In genomic region chr18:23283933-23284430, GRCh38 we compare ENCODE assay signal across 1 cellular context.
TF ChIP-seq lines count a peak whose summit lies in the region.

No MANE protein-coding gene starts in this region.

TF ChIP-seq in HCT116, 20 proteins besides CTCF, POLR2A, EP300 and RAD21 (continued from another document):
- TF ChIP-seq SRF (IDR thresholded peaks at IDR 0.05; ENCODE audit: low read depth) = peak; percentile 91; the same call in 1 of the 2 replicates
- no peak for TF ChIP-seq REST (IDR thresholded peaks at IDR 0.05; ENCODE audit: low read depth)
- TF ChIP-seq SP1 (IDR thresholded peaks at IDR 0.05; ENCODE audit: low read depth) = peak; percentile 84
- no peak for TF ChIP-seq POLR2AphosphoS5 (IDR thresholded peaks at IDR 0.05; ENCODE audit: low read depth, low read length)
- TF ChIP-seq ZFX (IDR thresholded peaks at IDR 0.05) = no peak
- no peak for TF ChIP-seq ZNF274 (IDR thresholded peaks at IDR 0.05; ENCODE audit: low read depth, low read length)
- TF ChIP-seq CBX3 (IDR thresholded peaks at IDR 0.05; ENCODE audit: low read depth) = peak; percentile 80; the same call in 1 of the 2 replicates
- TF ChIP-seq YY1 (IDR thresholded peaks at IDR 0.05; ENCODE audit: extremely low read depth, insufficient replicate concordance, low read depth, low read length) = no peak
- no peak for TF ChIP-seq ZBTB33 (IDR thresholded peaks at IDR 0.05; ENCODE audit: extremely low read depth, insufficient replicate concordance, low read length)
- peak; percentile 94 for TF ChIP-seq FOSL1 (IDR thresholded peaks at IDR 0.05; ENCODE audit: low read depth)
- TF ChIP-seq EZH2 (IDR thresholded peaks at IDR 0.05) = no peak
- TF ChIP-seq JUND (IDR thresholded peaks at IDR 0.05) = peak; percentile 88
- peak; percentile 49 for TF ChIP-seq CEBPB (IDR thresholded peaks at IDR 0.05; ENCODE audit: low read depth)
